Comparison of ENCODE assay signal across 12 cellular contexts in the genomic region with DNA sequence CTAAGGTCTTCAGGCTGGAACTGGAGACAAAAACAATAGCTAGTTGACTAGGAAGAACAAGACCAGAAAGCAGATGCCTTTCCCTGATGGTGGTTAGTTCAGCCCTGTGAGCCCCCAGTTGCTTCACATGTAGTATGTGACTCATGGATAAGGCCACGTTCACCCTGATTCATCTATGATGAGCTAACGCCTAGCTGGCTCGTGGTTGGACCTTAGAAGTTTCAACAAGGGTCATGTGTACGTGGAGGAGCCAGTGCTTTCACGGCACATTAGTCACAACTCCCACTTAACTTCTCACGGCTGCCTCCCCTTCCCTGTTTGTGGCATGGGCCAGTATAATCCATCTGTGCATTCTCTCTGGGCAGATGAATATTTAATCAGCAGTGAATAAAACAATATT. TPM values are rescaled to one million over a fixed set of nuclear protein-coding genes. Genes with fewer than 3 reads are reported as not detected.
A peak's percentile ranks its signal among the peaks of the same experiment; 100 is the strongest.
DNase-seq lines count a peak whose midpoint lies in the region; ATAC-seq and TF ChIP-seq lines count a peak whose summit lies in the region.
"Had no signal": no experiment of that assay in that cellular context is flagged by ENCODE, and none has a peak within 500 bp of the region (broad histone marks: within the 10 kb centered on the region; RNA-seq: fewer than 3 reads in every experiment).

No MANE protein-coding gene starts in this region.

- no peaks in the 10 kb centered on the region for H3K36me3 ChIP-seq in colonic mucosa

- no peak overlapping the region for H3K4me3 ChIP-seq in colonic mucosa

- H3K27me3 Mint-ChIP-seq in osteocyte (ENCODE audit: unreplicated experiment): no peaks in the 10 kb centered on the region

- no peaks in the 10 kb centered on the region for H3K9me3 Mint-ChIP-seq in osteocyte (ENCODE audit: unreplicated experiment)
- H3K9me3 Mint-ChIP-seq: T-helper 1 cell treated with Interleukin-12 subunit alpha and Interleukin-12 subunit beta and Interleukin-4 antibody, amounts not matched to agents 30 μg/mL and 1 μg/mL, for 36 hours had no signal

- H3K9ac ChIP-seq in colonic mucosa (ENCODE audit: low read depth in 2 of 2, low read length in 2 of 2): no peak overlapping the region

- peaks cover 82% of the 10 kb centered on the region for H3K36me3 Mint-ChIP-seq in osteocyte (ENCODE audit: unreplicated experiment)
- H3K36me3 Mint-ChIP-seq: activated naive CD8-positive, alpha-beta T cell had no signal

- ATAC-seq in esophagus mucosa (peak; percentile 74), GM18511 (IDR thresholded peaks at IDR 0.05; ENCODE audit: unreplicated experiment) (no peak), HG03439 (IDR thresholded peaks at IDR 0.05; ENCODE audit: unreplicated experiment) (no peak)
- ATAC-seq: left colon had no signal

- TF ChIP-seq CTCF in osteocyte (IDR thresholded peaks at IDR 0.05) (no peak), colonic mucosa (IDR thresholded peaks at IDR 0.05) (no peak)

- no peaks in the 10 kb centered on the region for H3K4me1 ChIP-seq in colonic mucosa

- H3K27ac ChIP-seq in colonic mucosa: no peak overlapping the region

- peak overlapping the region; percentile 57 for H3K4me3 Mint-ChIP-seq in osteocyte (ENCODE audit: unreplicated experiment)
- H3K4me3 Mint-ChIP-seq: activated naive CD8-positive, alpha-beta T cell; T-helper 1 cell treated with Interleukin-12 subunit alpha and Interleukin-12 subunit beta and Interleukin-4 antibody, amounts not matched to agents 30 μg/mL and 1 μg/mL, for 36 hours had no signal

- intact Hi-C loops in colonic mucosa (cut with DNase I): no loop called here

- H3K4me1 Mint-ChIP-seq in osteocyte (ENCODE audit: unreplicated experiment): peaks cover 95% of the 10 kb centered on the region

- H3K27ac Mint-ChIP-seq in osteocyte (ENCODE audit: unreplicated experiment): peak overlapping the region; percentile 88
- H3K27ac Mint-ChIP-seq: activated naive CD8-positive, alpha-beta T cell; T-helper 1 cell treated with Interleukin-12 subunit alpha and Interleukin-12 subunit beta and Interleukin-4 antibody, amounts not matched to agents 30 μg/mL and 1 μg/mL, for 36 hours had no signal

- no peaks in the 10 kb centered on the region for H3K9me3 ChIP-seq in colonic mucosa

- peak; percentile 88 for DNase-seq in Daoy (ENCODE audit: low read depth)
- peak; percentile 14 to 54 for DNase-seq in NCI-H446 (lab: John Stamatoyannopoulos, UW)
- DNase-seq in osteocyte (ENCODE audit: extremely low spot score, unreplicated experiment): no peak
- DNase-seq in colonic mucosa: no peak
- no peak for DNase-seq in NCI-H2029 (lab: John Stamatoyannopoulos, UW)
- DNase-seq: Kasumi-1, left colon had no signal

- H3K27me3 ChIP-seq in colonic mucosa: no peaks in the 10 kb centered on the region

RNA-seq across cellular contexts. Expression of a gene that starts 20.6 kb away (rescaled TPM):
- 4.7 and 5.2 TPM in 2 replicates for total RNA-seq in Daoy (2014; rRNA removed; shearing (Covaris generic))
- total RNA-seq in esophagus mucosa (2.2 TPM), osteocyte (3,389 and 3,403 TPM in 2 replicates), colonic mucosa (1 to 10 TPM in 1 of 2 donors, under 1 TPM in 1; 0.42 to 1.9 TPM)

Comparison
In these comparisons a context has a peak if more than half of its experiments do, and no peak if none do; other contexts are left out.
1. DNase-seq: peak in Daoy (single experiment) and NCI-H446 (2 of 2); none in osteocyte (single experiment), colonic mucosa (single experiment) and NCI-H2029 (single experiment).
2. RNA of a gene that starts 20.6 kb away (total RNA-seq): 3,389 to 3,403 TPM in osteocyte; 4.7 to 5.2 TPM in Daoy, 2.2 TPM in esophagus mucosa (single experiment) and 0.42 to 1.9 TPM in colonic mucosa; every median in the first group is over 100 times any median in the second.